ENCODE assay signal across 1 cellular context in genomic region chr20:25081065-25081729, GRCh38.
TF ChIP-seq lines count a peak whose summit lies in the region.

No MANE protein-coding gene starts in this region.

TF ChIP-seq in HepG2, 621 proteins besides CTCF, POLR2A, EP300 and RAD21 (continued from another document and continues in another):
- TF ChIP-seq HNRNPLL (IDR thresholded peaks at IDR 0.05; ENCODE audit: low read depth, low read length, poor library complexity, severe bottlenecking) (peak; percentile 16), MAFF (IDR thresholded peaks at IDR 0.05; ENCODE audit: low read depth, low read length) (no peak), MED1 (CRISPR knock-in tag; IDR thresholded peaks at IDR 0.05) (0 out of 2 replicates have a peak, but pooled peaks have one; percentile 22), U2AF2 (IDR thresholded peaks at IDR 0.05; ENCODE audit: low read depth, low read length) (no peak), TGIF2 (CRISPR knock-in tag; IDR thresholded peaks at IDR 0.05) (peak; percentile 69), ZNF792 (CRISPR knock-in tag; IDR thresholded peaks at IDR 0.05) (no peak), ZGPAT (CRISPR knock-in tag; IDR thresholded peaks at IDR 0.05) (no peak), RORA (CRISPR knock-in tag; IDR thresholded peaks at IDR 0.05) (no peak), ZNF605 (CRISPR knock-in tag; IDR thresholded peaks at IDR 0.05) (no peak), THYN1 (CRISPR knock-in tag; IDR thresholded peaks at IDR 0.05; ENCODE audit: borderline replicate concordance, low read depth) (no peak), CREB3 (CRISPR knock-in tag; IDR thresholded peaks at IDR 0.05) (0 out of 2 replicates have a peak, but pooled peaks have one; percentile 12), CSRNP1 (CRISPR knock-in tag; IDR thresholded peaks at IDR 0.05) (0 out of 2 replicates have a peak, but pooled peaks have one; percentile 23), KLF9 (CRISPR knock-in tag; IDR thresholded peaks at IDR 0.05; ENCODE audit: low read depth) (no peak), HOXD1 (CRISPR knock-in tag; IDR thresholded peaks at IDR 0.05) (no peak; the same call in 1 of the 2 replicates), NR0B2 (CRISPR knock-in tag; IDR thresholded peaks at IDR 0.05) (no peak), RFX1 (IDR thresholded peaks at IDR 0.05) (no peak), YY1 (IDR thresholded peaks at IDR 0.05; ENCODE audit: insufficient read depth, insufficient replicate concordance, low read depth, low read length) (no peak), ZUFSP (CRISPR knock-in tag; IDR thresholded peaks at IDR 0.05; ENCODE audit: borderline replicate concordance) (no peak), ZNF839 (CRISPR knock-in tag; IDR thresholded peaks at IDR 0.05; ENCODE audit: borderline replicate concordance) (no peak), ZNF691 (CRISPR knock-in tag; IDR thresholded peaks at IDR 0.05; ENCODE audit: borderline replicate concordance, low read depth) (no peak), SIX4 (CRISPR knock-in tag; IDR thresholded peaks at IDR 0.05) (no peak), USF2 (IDR thresholded peaks at IDR 0.05; ENCODE audit: low read depth, low read length) (no peak), USF2 (CRISPR knock-in tag; IDR thresholded peaks at IDR 0.05; ENCODE audit: borderline replicate concordance) (no peak), ZNF331 (CRISPR knock-in tag; IDR thresholded peaks at IDR 0.05) (0 out of 2 replicates have a peak, but pooled peaks have one; percentile 55), HOXA7 (CRISPR knock-in tag; IDR thresholded peaks at IDR 0.05) (no peak), ATF2 (CRISPR knock-in tag; IDR thresholded peaks at IDR 0.05) (no peak), MEIS1 (CRISPR knock-in tag; IDR thresholded peaks at IDR 0.05; ENCODE audit: borderline replicate concordance) (no peak), ERF (CRISPR knock-in tag; IDR thresholded peaks at IDR 0.05) (peak; percentile 44; the same call in 1 of the 2 replicates), SNAI1 (CRISPR knock-in tag; IDR thresholded peaks at IDR 0.05; ENCODE audit: borderline replicate concordance) (no peak), ZNF589 (CRISPR knock-in tag; conservative IDR thresholded peaks at IDR 0.05) (peak; percentile 45; the same call in 1 of the 2 replicates), HES4 (CRISPR knock-in tag; IDR thresholded peaks at IDR 0.05; ENCODE audit: borderline replicate concordance) (0 out of 2 replicates have a peak, but pooled peaks have one; percentile 69), FOSL2 (CRISPR knock-in tag; IDR thresholded peaks at IDR 0.05) (no peak), ZNF580 (CRISPR knock-in tag; IDR thresholded peaks at IDR 0.05; ENCODE audit: borderline replicate concordance, low read depth) (0 out of 2 replicates have a peak, but pooled peaks have one; percentile 26), ZNF501 (CRISPR knock-in tag; IDR thresholded peaks at IDR 0.05) (peak; percentile 61), ZNF841 (CRISPR knock-in tag; IDR thresholded peaks at IDR 0.05; ENCODE audit: borderline replicate concordance) (no peak), AHR (CRISPR knock-in tag; IDR thresholded peaks at IDR 0.05) (0 out of 2 replicates have a peak, but pooled peaks have one; percentile 30), ZNF670 (CRISPR knock-in tag; IDR thresholded peaks at IDR 0.05; ENCODE audit: borderline replicate concordance) (no peak), ZNF232 (CRISPR knock-in tag; IDR thresholded peaks at IDR 0.05; ENCODE audit: borderline replicate concordance) (peak; percentile 73; the same call in 1 of the 2 replicates), ZNF776 (CRISPR knock-in tag; IDR thresholded peaks at IDR 0.05) (no peak), ZFP36L1 (CRISPR knock-in tag; IDR thresholded peaks at IDR 0.05) (no peak), SMARCE1 (IDR thresholded peaks at IDR 0.05; ENCODE audit: borderline replicate concordance) (no peak), ATF3 (CRISPR knock-in tag; IDR thresholded peaks at IDR 0.05) (0 out of 2 replicates have a peak, but pooled peaks have one; percentile 45), AKAP8 (CRISPR knock-in tag; IDR thresholded peaks at IDR 0.05) (no peak), NAIF1 (CRISPR knock-in tag; IDR thresholded peaks at IDR 0.05; ENCODE audit: borderline replicate concordance) (no peak), ZNF674 (CRISPR knock-in tag; IDR thresholded peaks at IDR 0.05; ENCODE audit: low read depth) (no peak), HMGXB3 (CRISPR knock-in tag; IDR thresholded peaks at IDR 0.05; ENCODE audit: borderline replicate concordance) (0 out of 2 replicates have a peak, but pooled peaks have one; percentile 63), RFXANK (CRISPR knock-in tag; IDR thresholded peaks at IDR 0.05) (no peak)
